In the genomic region with DNA sequence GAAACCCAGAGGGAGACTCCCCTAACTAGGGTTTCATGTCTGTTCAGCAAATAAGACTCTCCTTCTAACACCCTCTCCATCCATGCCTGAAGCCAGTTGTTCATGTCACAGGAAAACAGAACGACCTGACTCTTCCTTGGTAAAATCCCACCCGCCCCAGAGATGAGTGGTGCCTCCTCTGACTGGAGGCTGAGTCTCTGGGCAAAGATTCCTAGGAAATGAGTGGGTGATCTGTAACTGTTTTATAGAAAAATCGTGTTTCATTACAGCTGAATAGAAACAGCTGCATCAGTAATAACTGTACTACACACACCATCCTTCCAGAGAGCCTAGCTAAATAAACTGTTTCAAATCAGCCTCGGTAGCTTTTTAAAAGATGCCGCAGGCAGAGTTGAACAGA, we compare ENCODE assay signal across 14 cellular contexts.
"Had no signal": no experiment of that assay in that cellular context is flagged by ENCODE, and none has a peak within 500 bp of the region (broad histone marks: within the 10 kb centered on the region; RNA-seq: fewer than 3 reads in every experiment).

No MANE protein-coding gene starts in this region.

- DNase-seq: activated CD8-positive, alpha-beta T cell treated with anti-CD3 and anti-CD28 coated beads, Interleukin-2, amount 10 ng/mL, durations not matched to agents 7 days and 5 days; activated naive CD4-positive, alpha-beta T cell treated with anti-CD3 and anti-CD28 coated beads, Interleukin-2, amount 50 U/mL, for 16 hours; caudate nucleus; effector CD4-positive, alpha-beta T cell; foreskin melanocyte; kidney glomerular epithelial cell; mesendoderm; right cardiac atrium; small intestine; stimulated activated CD4-positive, alpha-beta T cell treated with anti-CD3 and anti-CD28 coated beads, Interleukin-4, amount 100 ng/mL, for 24 hours; stimulated activated naive CD8-positive, alpha-beta T cell treated with anti-CD3 and anti-CD28 coated beads, Interleukin-15, Interleukin-2, amounts not matched to agents 100 U/mL and 50 U/mL, for 24 hours; trophoblast cell had no signal

- H3K27me3 ChIP-seq: adrenal gland, esophagus muscularis mucosa had no signal

- ATAC-seq: activated CD8-positive, alpha-beta T cell treated with anti-CD3 and anti-CD28 coated beads, Interleukin-2, amount 10 ng/mL, durations not matched to agents 7 days and 5 days; right cardiac atrium; stimulated activated naive CD8-positive, alpha-beta T cell treated with anti-CD3 and anti-CD28 coated beads, Interleukin-15, Interleukin-2, amounts not matched to agents 100 U/mL and 50 U/mL, for 24 hours had no signal

- H3K27ac ChIP-seq: esophagus muscularis mucosa had no signal

- H3K9me3 ChIP-seq: adrenal gland, esophagus muscularis mucosa had no signal

- H3K4me3 ChIP-seq: adrenal gland, esophagus muscularis mucosa had no signal
